In genomic region chr21:44366586-44367211, GRCh38 we compare ENCODE assay signal across 19 cellular contexts. TPM values are rescaled to one million over a fixed set of nuclear protein-coding genes. Genes with fewer than 3 reads are reported as not detected.
"Had no signal": no experiment of that assay in that cellular context is flagged by ENCODE, and none has a peak within 500 bp of the region (broad histone marks: within the 10 kb centered on the region; RNA-seq: fewer than 3 reads in every experiment).

No MANE protein-coding gene starts in this region.

- H3K27me3 Mint-ChIP-seq: activated naive CD8-positive, alpha-beta T cell treated with anti-CD3 and anti-CD28 coated beads, Interleukin-2, amount 50 U/mL, for 24 hours had no signal

- H3K4me1 Mint-ChIP-seq: activated CD4-positive, alpha-beta memory T cell treated with anti-CD3 and anti-CD28 coated beads, Interleukin-2, amount 10 ng/mL, durations not matched to agents 7 days and 5 days; activated naive CD8-positive, alpha-beta T cell treated with anti-CD3 and anti-CD28 coated beads, Interleukin-2, amount 50 U/mL, for 24 hours had no signal

- H3K36me3 Mint-ChIP-seq: WTC11 had no signal

- H3K9me3 ChIP-seq: thoracic aorta had no signal

- ATAC-seq: activated naive CD8-positive, alpha-beta T cell treated with anti-CD3 and anti-CD28 coated beads, Interleukin-2, amount 50 U/mL, for 24 hours; gastroesophageal sphincter; naive thymus-derived CD8-positive, alpha-beta T cell; WTC11 had no signal

- DNase-seq: activated CD4-positive, alpha-beta memory T cell treated with anti-CD3 and anti-CD28 coated beads, Interleukin-2, amount 10 ng/mL, durations not matched to agents 7 days and 5 days; activated CD4-positive, alpha-beta T cell treated with anti-CD3 and anti-CD28 coated beads for 4 hours; activated naive CD4-positive, alpha-beta T cell; activated naive CD8-positive, alpha-beta T cell treated with anti-CD3 and anti-CD28 coated beads, Interleukin-2, amount 50 U/mL, for 24 hours; erythroblast; heart right ventricle; nucleus accumbens; stomach; SW 1271 had no signal

- H3K27ac ChIP-seq: ascending aorta, breast epithelium, gastroesophageal sphincter, heart right ventricle, right atrium auricular region, stomach, thoracic aorta had no signal

- H3K4me2 ChIP-seq: smooth muscle cell had no signal

- H3K27me3 ChIP-seq: ascending aorta had no signal

- H3K4me1 ChIP-seq: ascending aorta, breast epithelium had no signal

- H3K4me3 Mint-ChIP-seq: activated CD4-positive, alpha-beta memory T cell treated with anti-CD3 and anti-CD28 coated beads, Interleukin-2, amount 10 ng/mL, durations not matched to agents 7 days and 5 days; activated naive CD8-positive, alpha-beta T cell treated with anti-CD3 and anti-CD28 coated beads, Interleukin-2, amount 50 U/mL, for 24 hours; memory B cell; naive thymus-derived CD8-positive, alpha-beta T cell; WTC11 had no signal

- H3K27ac Mint-ChIP-seq: activated CD4-positive, alpha-beta memory T cell treated with anti-CD3 and anti-CD28 coated beads, Interleukin-2, amount 10 ng/mL, durations not matched to agents 7 days and 5 days; activated naive CD8-positive, alpha-beta T cell treated with anti-CD3 and anti-CD28 coated beads, Interleukin-2, amount 50 U/mL, for 24 hours; memory B cell; naive thymus-derived CD8-positive, alpha-beta T cell; progenitor cell of endocrine pancreas; WTC11 had no signal

- H3K36me3 ChIP-seq: ascending aorta, breast epithelium, gastroesophageal sphincter, right atrium auricular region, stomach, thoracic aorta had no signal

- H3K4me3 ChIP-seq: ascending aorta, breast epithelium, gastroesophageal sphincter, heart right ventricle, right atrium auricular region, smooth muscle cell, stomach, thoracic aorta had no signal

RNA-seq across cellular contexts. Expression of gene TRPM2, which starts 13.3 kb away (rescaled TPM):
- polyA plus RNA-seq: smooth muscle cell had no signal
